1 cellular context compared by ENCODE assay signal in genomic region chr10:25068152-25069058, GRCh38.
TF ChIP-seq lines count a peak whose summit lies in the region.

No MANE protein-coding gene starts in this region.

TF ChIP-seq in HEK293, 187 proteins besides CTCF, POLR2A, EP300 and RAD21 (continued from another document and continues in another):
- TF ChIP-seq ZNF488 (tag by site-specific recombination; IDR thresholded peaks at IDR 0.05) (no peak), ZNF341 (tag by site-specific recombination; IDR thresholded peaks at IDR 0.05; ENCODE audit: low read depth) (no peak), ZNF626 (tag by site-specific recombination; IDR thresholded peaks at IDR 0.05) (no peak), ZNF366 (tag by site-specific recombination; conservative IDR thresholded peaks at IDR 0.05) (peak; percentile 83), KLF8 (tag by site-specific recombination; IDR thresholded peaks at IDR 0.05) (no peak), ZNF214 (tag by site-specific recombination; IDR thresholded peaks at IDR 0.05; ENCODE audit: borderline replicate concordance) (no peak), ZXDB (tag by site-specific recombination; IDR thresholded peaks at IDR 0.05) (no peak), ZNF211 (tag by site-specific recombination; IDR thresholded peaks at IDR 0.05; ENCODE audit: low read depth) (no peak), ZFHX2 (tag by site-specific recombination; conservative IDR thresholded peaks at IDR 0.05) (no peak), ZNF843 (tag by site-specific recombination; IDR thresholded peaks at IDR 0.05) (0 out of 2 replicates have a peak, but pooled peaks have one; percentile 12), ZNF280D (tag by site-specific recombination; IDR thresholded peaks at IDR 0.05) (peak; percentile 57; the same call in 1 of the 2 replicates), ZNF350 (tag by site-specific recombination; IDR thresholded peaks at IDR 0.05) (no peak), ZNF433 (tag by site-specific recombination; IDR thresholded peaks at IDR 0.05; ENCODE audit: low read depth) (no peak), ZNF221 (tag by site-specific recombination; IDR thresholded peaks at IDR 0.05; ENCODE audit: borderline replicate concordance) (no peak), ZNF16 (tag by site-specific recombination; IDR thresholded peaks at IDR 0.05; ENCODE audit: low read depth) (no peak), ZNF560 (tag by site-specific recombination; IDR thresholded peaks at IDR 0.05; ENCODE audit: borderline replicate concordance) (no peak), ZNF571 (tag by site-specific recombination; IDR thresholded peaks at IDR 0.05) (no peak), ZSCAN30 (tag by site-specific recombination; IDR thresholded peaks at IDR 0.05) (no peak), KLF1 (tag by site-specific recombination; IDR thresholded peaks at IDR 0.05) (no peak), ZNF585B (tag by site-specific recombination; IDR thresholded peaks at IDR 0.05) (no peak), REPIN1 (tag by site-specific recombination; IDR thresholded peaks at IDR 0.05; ENCODE audit: low read depth) (no peak), BCL11A (tag by site-specific recombination; IDR thresholded peaks at IDR 0.05; ENCODE audit: low read depth) (no peak), ZNF2 (tag by site-specific recombination; IDR thresholded peaks at IDR 0.05) (no peak), ZNF639 (tag by site-specific recombination; IDR thresholded peaks at IDR 0.05) (peak; percentile 55; the same call in 1 of the 2 replicates), ZNF449 (tag by site-specific recombination; IDR thresholded peaks at IDR 0.05) (no peak), ZNF621 (tag by site-specific recombination; IDR thresholded peaks at IDR 0.05) (no peak), ZNF558 (tag by site-specific recombination; IDR thresholded peaks at IDR 0.05) (peak; percentile 72; the same call in 1 of the 2 replicates), REST (tag by site-specific recombination; IDR thresholded peaks at IDR 0.05) (no peak), ZNF747 (tag by site-specific recombination; IDR thresholded peaks at IDR 0.05) (no peak), ZNF521 (tag by site-specific recombination; IDR thresholded peaks at IDR 0.05) (no peak), ELK4 (IDR thresholded peaks at IDR 0.05; ENCODE audit: borderline replicate concordance, low read depth, low read length) (no peak), ZNF416 (tag by site-specific recombination; IDR thresholded peaks at IDR 0.05) (no peak), ZNF23 (tag by site-specific recombination; IDR thresholded peaks at IDR 0.05; ENCODE audit: borderline replicate concordance) (no peak), KLF10 (tag by site-specific recombination; IDR thresholded peaks at IDR 0.05) (no peak), ZNF670 (tag by site-specific recombination; IDR thresholded peaks at IDR 0.05; ENCODE audit: low read depth) (no peak), ZNF138 (tag by site-specific recombination; IDR thresholded peaks at IDR 0.05; ENCODE audit: borderline replicate concordance) (no peak), SP7 (tag by site-specific recombination; IDR thresholded peaks at IDR 0.05) (peak; percentile 79), ZNF837 (tag by site-specific recombination; IDR thresholded peaks at IDR 0.05) (no peak), ZNF768 (tag by site-specific recombination; IDR thresholded peaks at IDR 0.05) (no peak), ZNF791 (tag by site-specific recombination; IDR thresholded peaks at IDR 0.05) (no peak), ZNF391 (tag by site-specific recombination; IDR thresholded peaks at IDR 0.05; ENCODE audit: borderline replicate concordance, low read depth) (no peak), HOXD13 (CRISPR knock-in tag; IDR thresholded peaks at IDR 0.05; ENCODE audit: borderline replicate concordance) (no peak), KLF7 (tag by site-specific recombination; IDR thresholded peaks at IDR 0.05; ENCODE audit: borderline replicate concordance) (no peak), ZNF354C (tag by site-specific recombination; IDR thresholded peaks at IDR 0.05; ENCODE audit: borderline replicate concordance, low read depth) (no peak), ZNF76 (tag by site-specific recombination; IDR thresholded peaks at IDR 0.05; ENCODE audit: borderline replicate concordance, low read depth) (no peak), ZNF112 (tag by site-specific recombination; IDR thresholded peaks at IDR 0.05) (no peak), ZBTB49 (tag by site-specific recombination; IDR thresholded peaks at IDR 0.05; ENCODE audit: low read depth) (no peak), ZNF335 (tag by site-specific recombination; conservative IDR thresholded peaks at IDR 0.05) (no peak), ZNF311 (tag by site-specific recombination; IDR thresholded peaks at IDR 0.05; ENCODE audit: borderline replicate concordance) (no peak), ZNF175 (tag by site-specific recombination; IDR thresholded peaks at IDR 0.05) (no peak), ZNF280C (tag by site-specific recombination; IDR thresholded peaks at IDR 0.05) (no peak), ZNF660 (tag by site-specific recombination; IDR thresholded peaks at IDR 0.05) (peak; percentile 77; the same call in 1 of the 2 replicates)
